ENCODE assay signal across 9 cellular contexts in the genomic region with DNA sequence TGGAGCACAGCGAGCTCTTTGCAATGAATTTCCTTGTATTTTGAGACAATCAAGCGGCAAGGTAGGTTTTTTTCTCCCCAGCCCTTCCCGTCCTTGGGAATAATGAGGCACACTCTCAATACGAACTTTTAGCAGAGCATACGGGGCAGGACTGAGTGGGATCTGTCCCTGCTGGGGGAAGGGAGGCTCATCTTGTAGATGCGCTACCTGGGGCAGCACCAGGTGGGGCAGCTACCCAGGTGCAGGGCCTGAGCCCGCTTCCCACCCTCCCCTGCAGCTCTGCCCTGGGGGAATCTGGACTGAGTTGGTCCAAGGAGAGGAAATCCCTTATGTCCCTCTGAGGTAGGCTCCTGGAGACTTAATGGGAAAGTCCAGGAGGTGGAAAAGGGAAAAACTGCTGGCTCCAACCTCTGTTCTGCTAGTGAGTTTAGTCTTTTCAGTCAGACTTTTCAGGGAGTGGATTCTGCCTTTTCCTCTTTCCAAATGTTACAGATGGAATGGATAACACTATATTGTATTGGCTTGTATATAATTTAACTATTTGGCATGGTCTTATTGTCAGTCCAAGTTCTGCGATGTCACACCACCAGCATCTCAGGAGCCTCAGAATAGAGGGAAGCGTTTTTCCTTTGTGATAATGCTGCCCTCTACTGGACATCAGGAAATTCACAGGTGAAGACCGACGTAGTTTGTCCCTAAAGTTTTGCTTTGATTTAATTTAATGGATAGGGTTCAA. TPM values are rescaled to one million over a fixed set of nuclear protein-coding genes. Genes with fewer than 3 reads are reported as not detected.
DNase-seq lines count a peak whose midpoint lies in the region; TF ChIP-seq lines count a peak whose summit lies in the region.
"Had no signal": no experiment of that assay in that cellular context is flagged by ENCODE, and none has a peak within 500 bp of the region (broad histone marks: within the 10 kb centered on the region; RNA-seq: fewer than 3 reads in every experiment).

No MANE protein-coding gene starts in this region.

- no peaks in the 10 kb centered on the region for H3K36me3 Mint-ChIP-seq in endodermal cell (ENCODE audit: low read depth)
- H3K36me3 Mint-ChIP-seq in mesothelial cell of epicardium = no peaks in the 10 kb centered on the region

- H3K4me3 Mint-ChIP-seq in endodermal cell = no peak overlapping the region
- H3K4me3 Mint-ChIP-seq in mesothelial cell of epicardium = no peak overlapping the region
- H3K4me3 Mint-ChIP-seq: stimulated activated naive CD8-positive, alpha-beta T cell treated with anti-CD3 and anti-CD28 coated beads, Interleukin-15, amount 100 ng/mL, for 72 hours had no signal

- no peaks in the 10 kb centered on the region for H3K9me3 Mint-ChIP-seq in endodermal cell
- no peaks in the 10 kb centered on the region for H3K9me3 Mint-ChIP-seq in mesothelial cell of epicardium
- H3K9me3 Mint-ChIP-seq: stimulated activated naive CD8-positive, alpha-beta T cell treated with anti-CD3 and anti-CD28 coated beads, Interleukin-15, amount 100 ng/mL, for 72 hours had no signal

- no peak for TF ChIP-seq POLR2A in lower leg skin (IDR thresholded peaks at IDR 0.05)

- H3K27me3 ChIP-seq in cardiac muscle cell = peaks cover 11% of the 10 kb centered on the region
- no peaks in the 10 kb centered on the region for H3K27me3 ChIP-seq in endodermal cell (ENCODE audit: control insufficient read depth, insufficient read depth, low read length, poor library complexity, severe bottlenecking)

- H3K27ac Mint-ChIP-seq in endodermal cell (no peak overlapping the region), mesothelial cell of epicardium (no peak overlapping the region)
- H3K27ac Mint-ChIP-seq: stimulated activated naive CD8-positive, alpha-beta T cell treated with anti-CD3 and anti-CD28 coated beads, Interleukin-15, amount 100 ng/mL, for 72 hours had no signal

- H3K4me1 Mint-ChIP-seq in endodermal cell (peaks cover 9% of the 10 kb centered on the region), mesothelial cell of epicardium (no peaks in the 10 kb centered on the region)
- H3K4me1 Mint-ChIP-seq: stimulated activated naive CD8-positive, alpha-beta T cell treated with anti-CD3 and anti-CD28 coated beads, Interleukin-15, amount 100 ng/mL, for 72 hours had no signal

- no peak overlapping the region for H3K9ac ChIP-seq in endodermal cell (ENCODE audit: extremely low read depth, low read length, poor library complexity, severe bottlenecking)

- intact Hi-C loops in cardiac septum (cut with DNase I) = loop anchor here (1.0 to 10.0 kb wide), 2 partner anchors 130 to 378 kb away; no protein-coding TSS in a partner anchor
- intact Hi-C loops in lower leg skin (cut with DNase I; ENCODE audit: low total_unique reads) = loop anchor here (1.0 to 10.0 kb wide), 2 partner anchors 126 to 378 kb away; no protein-coding TSS in a partner anchor

- DNase-seq in cardiac muscle cell (ENCODE audit: low read depth in 1 of 2, low spot score in 1 of 2) (peak; percentile 63 to 69), cardiac septum (ENCODE audit: low spot score) (no peak), HS-27A (ENCODE audit: low read depth) (peak; percentile 5), RPMI7951 (ENCODE audit: low read depth) (peak; percentile 42), endodermal cell (no peak), mesothelial cell of epicardium (ENCODE audit: low spot score in 2 of 2, unreplicated experiment in 2 of 2) (no peak), UCSD-AML1 (lab: John Stamatoyannopoulos, UW; ENCODE audit: unreplicated experiment) (no peak), lower leg skin (ENCODE audit: low spot score in 2 of 2) (no peak)

- no peaks in the 10 kb centered on the region for H3K4me1 ChIP-seq in cardiac muscle cell (ENCODE audit: low read depth)
- H3K4me1 ChIP-seq in endodermal cell (ENCODE audit: control insufficient read depth, insufficient read depth, low read length) = no peaks in the 10 kb centered on the region

- peaks cover 11% of the 10 kb centered on the region for H3K27me3 Mint-ChIP-seq in endodermal cell (ENCODE audit: insufficient read depth)
- peaks cover 40% of the 10 kb centered on the region for H3K27me3 Mint-ChIP-seq in mesothelial cell of epicardium (ENCODE audit: low read depth)

- H3K4me3 ChIP-seq in cardiac muscle cell (no peak overlapping the region), endodermal cell (ENCODE audit: low read length) (no peak overlapping the region), lower leg skin (ENCODE audit: low read depth, poor library complexity, severe bottlenecking) (no peak overlapping the region)

- H3K9me3 ChIP-seq in cardiac muscle cell (ENCODE audit: low read depth) (no peaks in the 10 kb centered on the region), endodermal cell (ENCODE audit: control insufficient read depth, low read length) (no peaks in the 10 kb centered on the region)

- H3K36me3 ChIP-seq in cardiac muscle cell (no peaks in the 10 kb centered on the region), endodermal cell (ENCODE audit: control insufficient read depth, insufficient read depth, low read length) (no peaks in the 10 kb centered on the region)

- H3K27ac ChIP-seq in cardiac muscle cell (no peak overlapping the region), endodermal cell (ENCODE audit: low read depth, low read length) (no peak overlapping the region)

- TF ChIP-seq CTCF in cardiac muscle cell (IDR thresholded peaks at IDR 0.05; ENCODE audit: low read depth, low read length) (peak; percentile 67), endodermal cell (conservative IDR thresholded peaks at IDR 0.05) (peak; percentile 88), mesothelial cell of epicardium (IDR thresholded peaks at IDR 0.05; ENCODE audit: unreplicated experiment) (peak; percentile 83), lower leg skin (IDR thresholded peaks at IDR 0.05) (peak in 1 of 3 donors; percentile 35)

- 19 to 56% methylated on average over 4 to 11 of the region's 11 CpGs for WGBS in endodermal cell (ENCODE audit: insufficient coverage in 1 of 2, insufficient read length in 1 of 2), 2 experiments
- WGBS in lower leg skin, 2 donors = 39 to 46% methylated on average over 11 of the region's 11 CpGs

RNA-seq across cellular contexts. Expression of gene CES1, which starts 9.6 kb away (rescaled TPM):
- total RNA-seq in cardiac muscle cell (not detected in 2 replicates), cardiac septum (9.9 TPM), endodermal cell (1 to 10 TPM in 1 of 2 donors, not detected in 1; 1.3 TPM), mesothelial cell of epicardium (0.45 TPM in 1 of 3 replicates, not detected in the others), lower leg skin (1 to 10 TPM in 3 of 4 donors, under 1 TPM in 1; 0.76 to 9.5 (median 2.6) TPM)
- polyA plus RNA-seq in cardiac muscle cell = not detected in 2 replicates
- not detected in 2 replicates for total RNA-seq in RPMI7951 (2014; rRNA removed; shearing (Covaris generic))
- polyA plus RNA-seq in endodermal cell (2013, experiment 1 of 2) = 0.32 TPM
- polyA plus RNA-seq in endodermal cell (2013, experiment 2 of 2) = 0.17 TPM

RNA-seq across cellular contexts. Expression of gene CES5A, which starts 32.6 kb away (rescaled TPM):
- total RNA-seq in cardiac muscle cell (not detected in 2 replicates), cardiac septum (not detected), endodermal cell (under 1 TPM in 1 of 2 donors, not detected in 1; 0.26 TPM), mesothelial cell of epicardium (not detected in 3 replicates), lower leg skin (under 1 TPM; 0.34 to 0.56 (median 0.46) TPM)
- not detected in 2 replicates for polyA plus RNA-seq in cardiac muscle cell
- total RNA-seq in RPMI7951 (2014; rRNA removed; shearing (Covaris generic)) = not detected in 2 replicates
- not detected for polyA plus RNA-seq in endodermal cell (2013, experiment 1 of 2)
- not detected for polyA plus RNA-seq in endodermal cell (2013, experiment 2 of 2)

Comparison
In these comparisons a context has a peak if more than half of its experiments do, and no peak if none do; other contexts are left out.
1. DNase-seq: peak in cardiac muscle cell (2 of 2), HS-27A (single experiment) and RPMI7951 (single experiment); none in cardiac septum (single experiment), endodermal cell (single experiment), mesothelial cell of epicardium (0 of 2), UCSD-AML1 (single experiment) and lower leg skin (0 of 2).